In genomic region chr6:148888853-148889252, GRCh38 we compare ENCODE assay signal across 24 cellular contexts.
DNase-seq lines count a peak whose midpoint lies in the region; ATAC-seq and TF ChIP-seq lines count a peak whose summit lies in the region.
"Had no signal": no experiment of that assay in that cellular context is flagged by ENCODE, and none has a peak within 500 bp of the region (broad histone marks: within the 10 kb centered on the region; RNA-seq: fewer than 3 reads in every experiment).

No MANE protein-coding gene starts in this region.

- no peak for TF ChIP-seq POLR2A in sigmoid colon (IDR thresholded peaks at IDR 0.05)
- TF ChIP-seq POLR2A in stomach (IDR thresholded peaks at IDR 0.05): no peak

- no peak for ATAC-seq in GM21360 (IDR thresholded peaks at IDR 0.05; ENCODE audit: unreplicated experiment)
- ATAC-seq: activated CD4-positive, CD25-positive, alpha-beta regulatory T cell treated with anti-CD3 and anti-CD28 coated beads, Interleukin-2, amount 50 U/mL, for 24 hours; K562; stimulated activated naive B cell treated with anti-CD40 and anti-IgM and Interleukin-4, amounts not matched to agents 10 μg/mL and 1 μg/mL and 100 μg/mL, for 72 hours had no signal

- TF ChIP-seq EP300 in sigmoid colon (IDR thresholded peaks at IDR 0.05) (no peak), stomach (IDR thresholded peaks at IDR 0.05) (no peak)

- H3K9me3 ChIP-seq in ascending aorta (no peaks in the 10 kb centered on the region), sigmoid colon (no peaks in the 10 kb centered on the region), stomach (no peaks in the 10 kb centered on the region)
- H3K9me3 ChIP-seq: MG63, neutrophil had no signal

- H3K36me3 ChIP-seq in ascending aorta (no peaks in the 10 kb centered on the region), sigmoid colon (no peaks in the 10 kb centered on the region), stomach (no peaks in the 10 kb centered on the region)
- H3K36me3 ChIP-seq: MG63, neutrophil had no signal

- DNase-seq in G401 (ENCODE audit: low spot score) (peak; percentile 43), ascending aorta (ENCODE audit: low spot score in 2 of 2) (no peak), fibroblast of peridontal ligament (ENCODE audit: extremely low read depth) (peak; percentile 52), sigmoid colon (no peak), NCI-H510A treated with DMSO at 0.1 percent for 48 hours (lab: John Stamatoyannopoulos, UW) (no peak), stomach (no peak), MV-4-11 (lab: John Stamatoyannopoulos, UW) (no peak)
- DNase-seq: activated CD4-positive, alpha-beta memory T cell treated with anti-CD3 and anti-CD28 coated beads for 36 hours; activated CD8-positive, alpha-beta memory T cell treated with anti-CD3 and anti-CD28 coated beads, Interleukin-2, amount 50 U/mL, for 48 hours; activated effector memory CD4-positive, alpha-beta T cell treated with Interleukin-2 at 50 U/mL for 16 hours; activated naive CD8-positive, alpha-beta T cell treated with anti-CD3 and anti-CD28 coated beads, Interleukin-2, amount 10 ng/mL, durations not matched to agents 7 days and 5 days; cortex of kidney; GOT3; MG63; NCI-H1417; NCI-H446 treated with DMSO at 0.1 percent for 48 hours; PC-9; SHP77 treated with DMSO at 0.1 percent for 48 hours; stimulated activated naive B cell treated with anti-CD40 and anti-IgM and Interleukin-4, amounts not matched to agents 10 μg/mL and 1 μg/mL and 100 μg/mL, for 72 hours had no signal

- in situ Hi-C loops in G401 (cut with HindIII; ENCODE audit: low sequenced_read_pairs): no loop called here

- H3K4me1 ChIP-seq in ascending aorta (peaks cover 21 to 51% of the 10 kb centered on the region in 2 donors), sigmoid colon (peaks cover 0 to 60% (median 46%) of the 10 kb centered on the region in 4 donors), stomach (peaks cover 0 to 55% (median 29%) of the 10 kb centered on the region in 4 donors)

- TF ChIP-seq CTCF in ascending aorta (IDR thresholded peaks at IDR 0.05) (no peak), sigmoid colon (IDR thresholded peaks at IDR 0.05) (no peak), stomach (IDR thresholded peaks at IDR 0.05) (no peak)

- intact Hi-C loops in ascending aorta (cut with DNase I): loop anchor here (5.0 kb wide), 1 partner anchor 142 kb away; the partner anchor contains the start of gene UST
- intact Hi-C loops in sigmoid colon (cut with DNase I): loop anchor here (5.0 kb wide), 1 partner anchor 137 kb away; no protein-coding TSS in a partner anchor
- intact Hi-C loops in stomach (cut with DNase I; ENCODE audit: low total_unique reads): no loop called here

- no peak overlapping the region for H3K4me3 ChIP-seq in ascending aorta
- no peak overlapping the region for H3K4me3 ChIP-seq in sigmoid colon
- H3K4me3 ChIP-seq in stomach: no peak overlapping the region
- H3K4me3 ChIP-seq: K562, MG63, PC-9, smooth muscle cell had no signal

- 84% methylated on average over 3 of the region's 3 CpGs for WGBS in sigmoid colon, 2 donors
- WGBS in stomach, 5 donors: 50 to 74% (median 68%) methylated on average over 3 of the region's 3 CpGs

- H3K27ac ChIP-seq in ascending aorta (peak overlapping the region; percentile 69 to 80), sigmoid colon (peak overlapping the region in 3 of 4 donors; percentile 19 to 49 (median 33)), stomach (no peak overlapping the region)
- H3K27ac ChIP-seq: neutrophil, PC-9 had no signal

- H3K27me3 ChIP-seq in ascending aorta (no peaks in the 10 kb centered on the region), sigmoid colon (no peaks in the 10 kb centered on the region), stomach (no peaks in the 10 kb centered on the region)
- H3K27me3 ChIP-seq: MG63, neutrophil had no signal

Comparison
In these comparisons a context has a peak if more than half of its experiments do, and no peak if none do; other contexts are left out.
1. DNase-seq: peak in G401 (single experiment) and fibroblast of peridontal ligament (single experiment); none in ascending aorta (0 of 2), sigmoid colon (single experiment), NCI-H510A treated with DMSO at 0.1 percent for 48 hours (single experiment), stomach (single experiment) and MV-4-11 (single experiment).
2. H3K27ac ChIP-seq: peak in ascending aorta (2 of 2) and sigmoid colon (3 of 4); none in stomach (0 of 5).